In genomic region chr18:28485918-28486317, GRCh38 we compare ENCODE assay signal across 25 cellular contexts.
DNase-seq lines count a peak whose midpoint lies in the region; ATAC-seq and TF ChIP-seq lines count a peak whose summit lies in the region.
"Had no signal": no experiment of that assay in that cellular context is flagged by ENCODE, and none has a peak within 500 bp of the region (broad histone marks: within the 10 kb centered on the region; RNA-seq: fewer than 3 reads in every experiment).

No MANE protein-coding gene starts in this region.

- H3K4me2 ChIP-seq in KMS-11, result peak overlapping the region; percentile 12; the same call in 1 of the 2 replicates

- H3K4me1 ChIP-seq in ACC112 (ENCODE audit: control insufficient read depth, insufficient read depth, low read length, unreplicated experiment) (peaks cover 4% of the 10 kb centered on the region), KMS-11 (ENCODE audit: low read depth, poor library complexity, severe bottlenecking) (peaks cover 18% of the 10 kb centered on the region), mucosa of descending colon (ENCODE audit: low read depth) (no peaks in the 10 kb centered on the region)
- H3K4me1 ChIP-seq: esophagus squamous epithelium, gastroesophageal sphincter, parathyroid adenoma, right atrium auricular region, spleen had no signal

- TF ChIP-seq CTCF in KMS-11 (conservative IDR thresholded peaks at IDR 0.05; ENCODE audit: low read depth, low read length) (no peak), mucosa of descending colon (IDR thresholded peaks at IDR 0.05) (no peak)

- peak overlapping the region; percentile 7; the same call in 1 of the 2 replicates for H3K4me3 ChIP-seq in ACC112 (ENCODE audit: low read depth, low read length)
- no peak overlapping the region for H3K4me3 ChIP-seq in KMS-11 (IDR thresholded peaks at IDR 0.05; ENCODE audit: insufficient read depth, low read depth, low read length)
- no peak overlapping the region for H3K4me3 ChIP-seq in MG63
- no peak overlapping the region for H3K4me3 ChIP-seq in mucosa of descending colon
- H3K4me3 ChIP-seq: cardiac muscle cell, esophagus squamous epithelium, gastroesophageal sphincter, right atrium auricular region, SK-N-MC, spleen had no signal

- ATAC-seq in GM18870 (IDR thresholded peaks at IDR 0.05; ENCODE audit: unreplicated experiment), result peak; percentile 86
- peak; percentile 80 for ATAC-seq in GM21786 (IDR thresholded peaks at IDR 0.05; ENCODE audit: unreplicated experiment)
- ATAC-seq in mucosa of descending colon, result no peak
- no peak for ATAC-seq in HG02981 (IDR thresholded peaks at IDR 0.05; ENCODE audit: unreplicated experiment)
- ATAC-seq: CD8-positive, alpha-beta T cell; gastroesophageal sphincter; left ventricle myocardium superior; stimulated activated memory B cell treated with anti-CD40 and anti-IgM and Interleukin-4, amounts not matched to agents 10 μg/mL and 1 μg/mL and 100 μg/mL, for 72 hours had no signal

- H3K79me2 ChIP-seq in ACC112 (ENCODE audit: control insufficient read depth, insufficient read depth, low read length, unreplicated experiment) (no peaks in the 10 kb centered on the region), KMS-11 (ENCODE audit: insufficient read depth, low read depth) (no peaks in the 10 kb centered on the region)
- H3K79me2 ChIP-seq: parathyroid adenoma had no signal

- no peak for DNase-seq in MG63
- DNase-seq in medulla oblongata (ENCODE audit: extremely low spot score), result no peak
- no peak for DNase-seq in mucosa of descending colon
- DNase-seq: activated CD4-positive, alpha-beta T cell treated with anti-CD3 and anti-CD28 coated beads, Interleukin-2, amount 10 ng/mL, durations not matched to agents 7 days and 5 days; aorta; CD8-positive, alpha-beta T cell; esophagus squamous epithelium; hypothalamus; KBM-7; left ventricle myocardium superior; NCI-H1436 treated with DMSO at 0.1 percent for 48 hours; NCI-H510A; spleen; stimulated activated CD4-positive, alpha-beta T cell treated with anti-CD3 and anti-CD28 coated beads, Interleukin-2, amount 100 ng/mL, for 48 hours had no signal

- H4K20me1 ChIP-seq in KMS-11 (ENCODE audit: insufficient read depth), result no peaks in the 10 kb centered on the region

- H3K36me3 ChIP-seq in ACC112 (ENCODE audit: insufficient read depth, low read length), result no peaks in the 10 kb centered on the region
- no peaks in the 10 kb centered on the region for H3K36me3 ChIP-seq in KMS-11 (ENCODE audit: insufficient read depth)
- H3K36me3 ChIP-seq in MG63, result no peaks in the 10 kb centered on the region
- H3K36me3 ChIP-seq in mucosa of descending colon (ENCODE audit: low read depth), result no peaks in the 10 kb centered on the region
- H3K36me3 ChIP-seq: cardiac muscle cell, esophagus squamous epithelium, gastroesophageal sphincter, right atrium auricular region, spleen had no signal

- H3K27me3 ChIP-seq in ACC112 (ENCODE audit: insufficient read depth, low read length) (no peaks in the 10 kb centered on the region), KMS-11 (ENCODE audit: insufficient read depth, low read depth) (no peaks in the 10 kb centered on the region), MG63 (no peaks in the 10 kb centered on the region)
- H3K27me3 ChIP-seq: cardiac muscle cell, esophagus squamous epithelium, gastroesophageal sphincter, right atrium auricular region, spleen had no signal

- H3K27ac ChIP-seq in ACC112 (ENCODE audit: low read depth, low read length) (no peak overlapping the region), KMS-11 (no peak overlapping the region)
- H3K27ac ChIP-seq: cardiac muscle cell, esophagus squamous epithelium, gastroesophageal sphincter, parathyroid adenoma, right atrium auricular region, SK-N-MC, spleen had no signal

- peak overlapping the region; percentile 70 for H2AFZ ChIP-seq in ACC112 (ENCODE audit: low read length, unreplicated experiment)
- no peak overlapping the region for H2AFZ ChIP-seq in KMS-11 (ENCODE audit: low read depth)
- H2AFZ ChIP-seq: parathyroid adenoma had no signal

- intact Hi-C loops in mucosa of descending colon (cut with DNase I, micrococcal nuclease), result no loop called here

- H3K9me3 ChIP-seq in MG63, result no peaks in the 10 kb centered on the region
- H3K9me3 ChIP-seq in mucosa of descending colon, result peaks cover 24% of the 10 kb centered on the region
- H3K9me3 ChIP-seq: gastroesophageal sphincter, right atrium auricular region had no signal

- no peak overlapping the region for H3K9ac ChIP-seq in KMS-11
- H3K9ac ChIP-seq: parathyroid adenoma had no signal

Comparison
In these comparisons a context has a peak if more than half of its experiments do, and no peak if none do; other contexts are left out.
1. ATAC-seq: peak in GM18870 (single experiment) and GM21786 (single experiment); none in mucosa of descending colon (single experiment) and HG02981 (single experiment).